ENCODE assay signal across 13 cellular contexts in the genomic region with DNA sequence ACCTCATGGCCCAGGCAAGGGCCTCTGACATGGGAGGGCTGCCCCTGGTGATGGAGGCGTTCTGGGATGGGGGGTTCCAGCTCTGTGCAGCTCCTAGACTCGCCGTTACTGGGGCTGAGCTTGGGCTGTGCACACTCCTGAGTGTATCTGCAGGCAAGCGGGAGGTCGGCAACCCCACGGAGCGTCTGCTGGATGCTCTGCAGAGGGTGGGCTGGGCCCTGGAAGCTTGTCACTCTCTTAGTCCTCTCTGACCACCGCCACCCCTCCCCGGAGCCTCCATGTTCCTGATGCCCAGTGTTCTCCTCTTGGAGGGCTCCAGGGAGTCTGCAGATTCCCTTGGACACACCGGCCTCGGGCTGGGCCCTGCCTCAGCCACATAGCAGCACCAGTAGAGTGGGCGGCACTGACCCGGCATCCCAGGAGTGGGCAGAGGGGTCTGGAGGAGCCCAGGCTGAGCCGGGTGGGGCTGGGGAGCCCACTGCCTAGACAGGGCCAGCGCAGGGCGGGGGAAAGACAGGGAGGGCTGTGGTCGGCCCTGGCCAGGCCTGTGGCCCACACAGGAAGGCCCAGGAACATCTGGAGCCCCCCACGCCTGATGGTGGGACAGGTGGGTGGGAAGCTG. TPM values are rescaled to one million over a fixed set of nuclear protein-coding genes. Genes with fewer than 3 reads are reported as not detected.
DNase-seq lines count a peak whose midpoint lies in the region; ATAC-seq, FAIRE-seq and TF ChIP-seq lines count a peak whose summit lies in the region.
"Had no signal": no experiment of that assay in that cellular context is flagged by ENCODE, and none has a peak within 500 bp of the region (broad histone marks: within the 10 kb centered on the region; RNA-seq: fewer than 3 reads in every experiment).

No MANE protein-coding gene starts in this region.

- no peaks in the 10 kb centered on the region for H3K4me1 ChIP-seq in kidney (ENCODE audit: control insufficient read depth in 1 of 2, insufficient read depth in 1 of 2, low read depth in 1 of 2, low read length in 2 of 2)
- H3K4me1 ChIP-seq: Caco-2 had no signal

- intact Hi-C loops in kidney (cut with DNase I): loop anchor here (5.0 kb wide), 1 partner anchor 315 kb away; no protein-coding TSS in a partner anchor

- in situ Hi-C loops in SK-MEL-5 (cut with HindIII; ENCODE audit: low pct_unique_long_range_greater_than_20kb, low sequenced_read_pairs): no loop called here

- peak; percentile 18 for DNase-seq in stimulated activated CD4-positive, alpha-beta T cell treated with anti-CD3 and anti-CD28 coated beads, Interleukin-1b, Interleukin-23, amount 100 ng/mL, for 48 hours
- DNase-seq in stimulated activated CD4-positive, alpha-beta T cell treated with anti-CD3 and anti-CD28 coated beads, Interleukin-4, amount 100 ng/mL, for 4 hours: no peak
- DNase-seq in SK-MEL-5 (ENCODE audit: low read depth, low spot score): peak; percentile 17
- peak; percentile 65 for DNase-seq in kidney
- no peak for DNase-seq in KG1 (lab: John Stamatoyannopoulos, UW)
- no peak for DNase-seq in effector CD4-positive, alpha-beta T cell

- ATAC-seq in HG02938 (IDR thresholded peaks at IDR 0.05; ENCODE audit: unreplicated experiment): no peak
- ATAC-seq in esophagus mucosa: no peak

- no peaks in the 10 kb centered on the region for H3K36me3 ChIP-seq in kidney (ENCODE audit: control insufficient read depth in 1 of 2, insufficient read depth in 2 of 2, low read length in 2 of 2)
- H3K36me3 ChIP-seq: tibial nerve had no signal

- no peak for FAIRE-seq in kidney (lab: Jason Lieb, UNC)

- no peak overlapping the region for H3K27ac ChIP-seq in kidney (ENCODE audit: low read depth in 2 of 2, low read length in 2 of 2)
- H3K27ac ChIP-seq: dorsolateral prefrontal cortex, tibial nerve had no signal

- H3K4me3 ChIP-seq in kidney (ENCODE audit: low read length in 2 of 2): no peak overlapping the region
- H3K4me3 ChIP-seq: dorsolateral prefrontal cortex, tibial nerve had no signal

- no peak overlapping the region for H3K9ac ChIP-seq in kidney (ENCODE audit: low read length in 2 of 2)

- TF ChIP-seq CTCF in kidney (IDR thresholded peaks at IDR 0.05; ENCODE audit: borderline replicate concordance, extremely low read depth, insufficient read depth): no peak

- no peaks in the 10 kb centered on the region for H3K9me3 ChIP-seq in kidney (ENCODE audit: control insufficient read depth in 1 of 2, low read length in 2 of 2)
- H3K9me3 ChIP-seq: Caco-2, tibial nerve had no signal

RNA-seq across cellular contexts. Expression of a gene that starts 20.6 kb away (rescaled TPM):
- total RNA-seq in SK-MEL-5 (2014; rRNA removed; shearing (Covaris generic)): 0.21 and 0.35 TPM in 2 replicates
- polyA plus RNA-seq in SK-MEL-5 (2015; cell fraction: cytosol; rRNA removed): 0.04 and 0.06 TPM in 2 replicates
- 1.3 and 2.0 TPM in 2 replicates for polyA plus RNA-seq in SK-MEL-5 (2015; cell fraction: nucleus; rRNA removed)
- total RNA-seq in kidney: 0.38 TPM
- not detected for polyA plus RNA-seq in kidney (ENCODE audit: insufficient read depth, low read depth, low replicate concordance)
- total RNA-seq in esophagus mucosa: 16.0 TPM
- total RNA-seq: Caco-2; T-helper 1 cell treated with Interleukin-12 subunit alpha and Interleukin-12 subunit beta and Interleukin-4 antibody, amounts not matched to agents 30 ng/mL and 1 ng/mL, for 36 hours had no signal

RNA-seq across cellular contexts. Expression of a gene that starts 44.5 kb away (rescaled TPM):
- not detected in 2 replicates for total RNA-seq in SK-MEL-5 (2014; rRNA removed; shearing (Covaris generic))
- under 0.01 and 0.01 TPM in 2 replicates for polyA plus RNA-seq in SK-MEL-5 (2015; cell fraction: cytosol; rRNA removed)
- 0.05 TPM in 1 of 2 replicates, not detected in the other for polyA plus RNA-seq in SK-MEL-5 (2015; cell fraction: nucleus; rRNA removed)
- total RNA-seq in kidney (0.03 TPM), esophagus mucosa (not detected)
- polyA plus RNA-seq in kidney (ENCODE audit: insufficient read depth, low read depth, low replicate concordance): not detected
- total RNA-seq: NCI-H460; T-helper 1 cell treated with Interleukin-12 subunit alpha and Interleukin-12 subunit beta and Interleukin-4 antibody, amounts not matched to agents 30 ng/mL and 1 ng/mL, for 36 hours; tibial nerve had no signal

Comparison
In these comparisons a context has a peak if more than half of its experiments do, and no peak if none do; other contexts are left out.
1. DNase-seq: peak in stimulated activated CD4-positive, alpha-beta T cell treated with anti-CD3 and anti-CD28 coated beads, Interleukin-1b, Interleukin-23, amount 100 ng/mL, for 48 hours (single experiment), SK-MEL-5 (single experiment) and kidney (single experiment); none in stimulated activated CD4-positive, alpha-beta T cell treated with anti-CD3 and anti-CD28 coated beads, Interleukin-4, amount 100 ng/mL, for 4 hours (0 of 2), KG1 (single experiment) and effector CD4-positive, alpha-beta T cell (single experiment).
2. RNA of a gene that starts 20.6 kb away (total RNA-seq): 16.0 TPM in esophagus mucosa (single experiment); 0.38 TPM in kidney (single experiment) and 0.21 to 0.35 TPM in SK-MEL-5; every median in the first group is over 10 times any median in the second.